ENCODE assay signal across 1 cellular context in genomic region chr3:196969660-196970546, GRCh38.
TF ChIP-seq lines count a peak whose summit lies in the region.

No MANE protein-coding gene starts in this region.

TF ChIP-seq in K562, 482 proteins besides CTCF, POLR2A, EP300 and RAD21 (continued from another document and continues in another):
- TF ChIP-seq ZNF280A (IDR thresholded peaks at IDR 0.05; ENCODE audit: low read depth, partially characterized antibody), result no peak
- no peak for TF ChIP-seq NR1H2 (CRISPR knock-in tag; IDR thresholded peaks at IDR 0.05)
- TF ChIP-seq MEF2D (tag; conservative IDR thresholded peaks at IDR 0.05; ENCODE audit: low read depth), result no peak
- no peak for TF ChIP-seq TCFL5 (CRISPR knock-in tag; conservative IDR thresholded peaks at IDR 0.05)
- TF ChIP-seq ZNF707 (CRISPR knock-in tag; conservative IDR thresholded peaks at IDR 0.05), result no peak
- TF ChIP-seq ZNF24 (IDR thresholded peaks at IDR 0.05), result peak; percentile 37
- TF ChIP-seq TBL1XR1 (IDR thresholded peaks at IDR 0.05; ENCODE audit: low read length in 2 of 2), result no peak; a peak in 1 of 4 replicates
- no peak for TF ChIP-seq ZFP30 (CRISPR knock-in tag; IDR thresholded peaks at IDR 0.05; ENCODE audit: borderline replicate concordance)
- no peak for TF ChIP-seq ZKSCAN1 (IDR thresholded peaks at IDR 0.05; ENCODE audit: low read depth, low read length)
- TF ChIP-seq CREB3 (tag; conservative IDR thresholded peaks at IDR 0.05; ENCODE audit: low read depth), result no peak
- TF ChIP-seq CREB3L1 (IDR thresholded peaks at IDR 0.05; ENCODE audit: borderline replicate concordance, low read depth), result peak; percentile 83; the same call in 1 of the 2 replicates
- no peak for TF ChIP-seq HMG20B (CRISPR knock-in tag; IDR thresholded peaks at IDR 0.05)
- TF ChIP-seq, protein P1, sequence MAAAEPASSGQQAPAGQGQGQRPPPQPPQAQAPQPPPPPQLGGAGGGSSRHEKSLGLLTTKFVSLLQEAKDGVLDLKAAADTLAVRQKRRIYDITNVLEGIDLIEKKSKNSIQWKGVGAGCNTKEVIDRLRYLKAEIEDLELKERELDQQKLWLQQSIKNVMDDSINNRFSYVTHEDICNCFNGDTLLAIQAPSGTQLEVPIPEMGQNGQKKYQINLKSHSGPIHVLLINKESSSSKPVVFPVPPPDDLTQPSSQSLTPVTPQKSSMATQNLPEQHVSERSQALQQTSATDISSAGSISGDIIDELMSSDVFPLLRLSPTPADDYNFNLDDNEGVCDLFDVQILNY (CRISPR knock-in tag; IDR thresholded peaks at IDR 0.05), result no peak
- peak; percentile 61 for TF ChIP-seq FUS (optimal IDR thresholded peaks at IDR 0.05; ENCODE audit: low read depth, low read length)
- TF ChIP-seq, protein P2, sequence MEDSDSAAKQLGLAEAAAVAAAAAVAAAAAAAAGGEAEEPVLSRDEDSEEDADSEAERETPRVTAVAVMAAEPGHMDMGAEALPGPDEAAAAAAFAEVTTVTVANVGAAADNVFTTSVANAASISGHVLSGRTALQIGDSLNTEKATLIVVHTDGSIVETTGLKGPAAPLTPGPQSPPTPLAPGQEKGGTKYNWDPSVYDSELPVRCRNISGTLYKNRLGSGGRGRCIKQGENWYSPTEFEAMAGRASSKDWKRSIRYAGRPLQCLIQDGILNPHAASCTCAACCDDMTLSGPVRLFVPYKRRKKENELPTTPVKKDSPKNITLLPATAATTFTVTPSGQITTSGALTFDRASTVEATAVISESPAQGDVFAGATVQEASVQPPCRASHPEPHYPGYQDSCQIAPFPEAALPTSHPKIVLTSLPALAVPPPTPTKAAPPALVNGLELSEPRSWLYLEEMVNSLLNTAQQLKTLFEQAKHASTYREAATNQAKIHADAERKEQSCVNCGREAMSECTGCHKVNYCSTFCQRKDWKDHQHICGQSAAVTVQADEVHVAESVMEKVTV (CRISPR knock-in tag; IDR thresholded peaks at IDR 0.05), result no peak
- no peak for TF ChIP-seq ARID2 (IDR thresholded peaks at IDR 0.05)
- no peak for TF ChIP-seq TFAM (CRISPR knock-in tag; conservative IDR thresholded peaks at IDR 0.05)
- no peak for TF ChIP-seq SREBF2 (CRISPR knock-in tag; IDR thresholded peaks at IDR 0.05)
- TF ChIP-seq ZBTB49 (CRISPR knock-in tag; IDR thresholded peaks at IDR 0.05; ENCODE audit: borderline replicate concordance), result no peak
- TF ChIP-seq, protein P3, sequence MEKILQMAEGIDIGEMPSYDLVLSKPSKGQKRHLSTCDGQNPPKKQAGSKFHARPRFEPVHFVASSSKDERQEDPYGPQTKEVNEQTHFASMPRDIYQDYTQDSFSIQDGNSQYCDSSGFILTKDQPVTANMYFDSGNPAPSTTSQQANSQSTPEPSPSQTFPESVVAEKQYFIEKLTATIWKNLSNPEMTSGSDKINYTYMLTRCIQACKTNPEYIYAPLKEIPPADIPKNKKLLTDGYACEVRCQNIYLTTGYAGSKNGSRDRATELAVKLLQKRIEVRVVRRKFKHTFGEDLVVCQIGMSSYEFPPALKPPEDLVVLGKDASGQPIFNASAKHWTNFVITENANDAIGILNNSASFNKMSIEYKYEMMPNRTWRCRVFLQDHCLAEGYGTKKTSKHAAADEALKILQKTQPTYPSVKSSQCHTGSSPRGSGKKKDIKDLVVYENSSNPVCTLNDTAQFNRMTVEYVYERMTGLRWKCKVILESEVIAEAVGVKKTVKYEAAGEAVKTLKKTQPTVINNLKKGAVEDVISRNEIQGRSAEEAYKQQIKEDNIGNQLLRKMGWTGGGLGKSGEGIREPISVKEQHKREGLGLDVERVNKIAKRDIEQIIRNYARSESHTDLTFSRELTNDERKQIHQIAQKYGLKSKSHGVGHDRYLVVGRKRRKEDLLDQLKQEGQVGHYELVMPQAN (IDR thresholded peaks at IDR 0.05; ENCODE audit: borderline replicate concordance), result no peak
- TF ChIP-seq ZNF764 (CRISPR knock-in tag; IDR thresholded peaks at IDR 0.05; ENCODE audit: low read depth), result no peak
- TF ChIP-seq E2F6 (IDR thresholded peaks at IDR 0.05; ENCODE audit: borderline replicate concordance in 1 of 2, extremely low read depth in 1 of 2, insufficient read depth in 1 of 2, insufficient read length in 1 of 2, low read depth in 1 of 2, low read length in 1 of 2, poor library complexity in 1 of 2, severe bottlenecking in 1 of 2), result peak; percentile 98
- TF ChIP-seq U2AF1 (optimal IDR thresholded peaks at IDR 0.05; ENCODE audit: low read depth, low read length), result peak; percentile 21
- peak; percentile 93 for TF ChIP-seq CTBP1 (IDR thresholded peaks at IDR 0.05; ENCODE audit: borderline replicate concordance)
- no peak for TF ChIP-seq LCOR (CRISPR knock-in tag; IDR thresholded peaks at IDR 0.05)
- no peak for TF ChIP-seq ZNF239 (CRISPR knock-in tag; IDR thresholded peaks at IDR 0.05)
- TF ChIP-seq TAF9B (IDR thresholded peaks at IDR 0.05; ENCODE audit: partially characterized antibody), result no peak
- TF ChIP-seq CUX1 (CRISPR knock-in tag; IDR thresholded peaks at IDR 0.05), result no peak
- TF ChIP-seq CSDE1 (IDR thresholded peaks at IDR 0.05), result no peak
- peak; percentile 57 for TF ChIP-seq ZFX (CRISPR knock-in tag; IDR thresholded peaks at IDR 0.05)
- no peak for TF ChIP-seq MIER1 (IDR thresholded peaks at IDR 0.05; ENCODE audit: low read depth)
- no peak for TF ChIP-seq ZNF165 (CRISPR knock-in tag; IDR thresholded peaks at IDR 0.05; ENCODE audit: borderline replicate concordance)
- no peak for TF ChIP-seq NCOA2 (IDR thresholded peaks at IDR 0.05; ENCODE audit: partially characterized antibody in 2 of 2)
- TF ChIP-seq, protein P4, sequence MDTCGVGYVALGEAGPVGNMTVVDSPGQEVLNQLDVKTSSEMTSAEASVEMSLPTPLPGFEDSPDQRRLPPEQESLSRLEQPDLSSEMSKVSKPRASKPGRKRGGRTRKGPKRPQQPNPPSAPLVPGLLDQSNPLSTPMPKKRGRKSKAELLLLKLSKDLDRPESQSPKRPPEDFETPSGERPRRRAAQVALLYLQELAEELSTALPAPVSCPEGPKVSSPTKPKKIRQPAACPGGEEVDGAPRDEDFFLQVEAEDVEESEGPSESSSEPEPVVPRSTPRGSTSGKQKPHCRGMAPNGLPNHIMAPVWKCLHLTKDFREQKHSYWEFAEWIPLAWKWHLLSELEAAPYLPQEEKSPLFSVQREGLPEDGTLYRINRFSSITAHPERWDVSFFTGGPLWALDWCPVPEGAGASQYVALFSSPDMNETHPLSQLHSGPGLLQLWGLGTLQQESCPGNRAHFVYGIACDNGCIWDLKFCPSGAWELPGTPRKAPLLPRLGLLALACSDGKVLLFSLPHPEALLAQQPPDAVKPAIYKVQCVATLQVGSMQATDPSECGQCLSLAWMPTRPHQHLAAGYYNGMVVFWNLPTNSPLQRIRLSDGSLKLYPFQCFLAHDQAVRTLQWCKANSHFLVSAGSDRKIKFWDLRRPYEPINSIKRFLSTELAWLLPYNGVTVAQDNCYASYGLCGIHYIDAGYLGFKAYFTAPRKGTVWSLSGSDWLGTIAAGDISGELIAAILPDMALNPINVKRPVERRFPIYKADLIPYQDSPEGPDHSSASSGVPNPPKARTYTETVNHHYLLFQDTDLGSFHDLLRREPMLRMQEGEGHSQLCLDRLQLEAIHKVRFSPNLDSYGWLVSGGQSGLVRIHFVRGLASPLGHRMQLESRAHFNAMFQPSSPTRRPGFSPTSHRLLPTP (IDR thresholded peaks at IDR 0.05; ENCODE audit: borderline replicate concordance, extremely low read depth, insufficient read length), result no peak
- TF ChIP-seq PCBP2 (IDR thresholded peaks at IDR 0.05; ENCODE audit: low read depth, low read length, poor library complexity, severe bottlenecking), result no peak
- no peak for TF ChIP-seq HDAC8 (tag; IDR thresholded peaks at IDR 0.05)
- TF ChIP-seq CBX3 (IDR thresholded peaks at IDR 0.05; ENCODE audit: borderline replicate concordance in 1 of 2, low read length in 2 of 2), result 0 out of 3 replicates have a peak, but pooled peaks of 1 of the 2 experiments have one; percentile 5
- TF ChIP-seq, protein P5, sequence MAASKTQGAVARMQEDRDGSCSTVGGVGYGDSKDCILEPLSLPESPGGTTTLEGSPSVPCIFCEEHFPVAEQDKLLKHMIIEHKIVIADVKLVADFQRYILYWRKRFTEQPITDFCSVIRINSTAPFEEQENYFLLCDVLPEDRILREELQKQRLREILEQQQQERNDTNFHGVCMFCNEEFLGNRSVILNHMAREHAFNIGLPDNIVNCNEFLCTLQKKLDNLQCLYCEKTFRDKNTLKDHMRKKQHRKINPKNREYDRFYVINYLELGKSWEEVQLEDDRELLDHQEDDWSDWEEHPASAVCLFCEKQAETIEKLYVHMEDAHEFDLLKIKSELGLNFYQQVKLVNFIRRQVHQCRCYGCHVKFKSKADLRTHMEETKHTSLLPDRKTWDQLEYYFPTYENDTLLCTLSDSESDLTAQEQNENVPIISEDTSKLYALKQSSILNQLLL (CRISPR knock-in tag; IDR thresholded peaks at IDR 0.05; ENCODE audit: borderline replicate concordance), result no peak
